Comparison of ENCODE assay signal across 8 cellular contexts in the genomic region with DNA sequence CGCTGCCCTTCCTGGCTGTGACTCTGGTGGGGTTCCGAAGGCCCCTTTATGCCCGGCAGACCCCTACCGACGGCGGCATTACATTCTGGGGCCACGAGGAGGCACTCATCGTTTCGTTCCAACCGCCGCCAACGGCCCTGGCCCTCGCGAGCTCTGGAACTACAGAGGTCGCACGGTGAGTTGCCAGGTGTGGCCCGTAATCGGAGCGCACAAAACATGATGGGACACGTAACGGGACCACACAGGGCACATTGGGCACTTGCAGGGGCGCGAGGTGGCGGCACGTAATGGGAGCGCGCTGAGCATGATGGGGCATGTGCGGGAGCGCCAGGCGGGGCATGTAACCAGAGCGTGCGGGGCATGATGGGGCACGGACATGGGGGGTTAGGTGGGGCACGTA. TPM values are rescaled to one million over a fixed set of nuclear protein-coding genes. Genes with fewer than 3 reads are reported as not detected.
A peak's percentile ranks its signal among the peaks of the same experiment; 100 is the strongest.
DNase-seq lines count a peak whose midpoint lies in the region; ATAC-seq, FAIRE-seq and TF ChIP-seq lines count a peak whose summit lies in the region.
"Not testable (repeated sequence)": the region's sequence is repeated elsewhere in the genome, so short reads cannot be mapped to it uniquely, and the experiment has no call there.

A gene (plus strand): TSS at position 301 of the 400 bp plus-strand sequence. CDS start 3,305 bp downstream, outside the sequence.

- TF ChIP-seq RAD21 in K562 (CRISPR knock-in tag; conservative IDR thresholded peaks at IDR 0.05 in 1 of 2, IDR thresholded peaks at IDR 0.05 in 1 of 2) = not testable (repeated sequence)

- not testable (repeated sequence) for H3K27me3 Mint-ChIP-seq in CD8-positive, alpha-beta T cell (ENCODE audit: low read depth); T-cell; activated CD4-positive, alpha-beta T cell treated with anti-CD3 and anti-CD28 coated beads, Interleukin-2, amount 10 ng/mL, durations not matched to agents 7 days and 5 days; osteocyte (ENCODE audit: unreplicated experiment)

- H3K9me3 ChIP-seq in CD8-positive, alpha-beta T cell (ENCODE audit: low read length); K562 (replicated peaks; ENCODE audit: control insufficient read depth, insufficient read depth, low read depth, low read length); gastroesophageal sphincter; lower lobe of right lung; aorta (ENCODE audit: control insufficient read depth, low read length): not testable (repeated sequence)

- H3K9me3 Mint-ChIP-seq in CD8-positive, alpha-beta T cell; T-cell; activated CD4-positive, alpha-beta T cell treated with anti-CD3 and anti-CD28 coated beads, Interleukin-2, amount 10 ng/mL, durations not matched to agents 7 days and 5 days; osteocyte (ENCODE audit: unreplicated experiment): not testable (repeated sequence)

- H4K20me1 ChIP-seq in K562 (replicated peaks; ENCODE audit: control insufficient read depth, insufficient read depth, low read length) = not testable (repeated sequence)

- CTCF ChIA-PET in CD8-positive, alpha-beta T cell (lab: Charles Lee); T-cell (lab: Charles Lee); activated CD4-positive, alpha-beta T cell treated with anti-CD3 and anti-CD28 coated beads, Interleukin-2, amount 10 ng/mL, durations not matched to agents 7 days and 5 days (lab: Charles Lee); K562 (lab: Yijun Ruan, JAX; ENCODE audit: low intra/inter-chr PET ratio): not testable (repeated sequence)

- not testable (repeated sequence) for H3K4me1 Mint-ChIP-seq in CD8-positive, alpha-beta T cell (ENCODE audit: low read depth); T-cell; activated CD4-positive, alpha-beta T cell treated with anti-CD3 and anti-CD28 coated beads, Interleukin-2, amount 10 ng/mL, durations not matched to agents 7 days and 5 days; osteocyte (ENCODE audit: unreplicated experiment)

- TF ChIP-seq CTCF in CD8-positive, alpha-beta T cell (IDR thresholded peaks at IDR 0.05); K562 (IDR thresholded peaks at IDR 0.05 in 2 of 3, conservative IDR thresholded peaks at IDR 0.05 in 1 of 3; ENCODE audit: insufficient read depth in 2 of 3, low read depth in 1 of 3, low read length in 3 of 3); gastroesophageal sphincter (IDR thresholded peaks at IDR 0.05); lower lobe of right lung (IDR thresholded peaks at IDR 0.05); osteocyte (IDR thresholded peaks at IDR 0.05): not testable (repeated sequence)

- H3K4me3 Mint-ChIP-seq in CD8-positive, alpha-beta T cell; T-cell; activated CD4-positive, alpha-beta T cell treated with anti-CD3 and anti-CD28 coated beads, Interleukin-2, amount 10 ng/mL, durations not matched to agents 7 days and 5 days; osteocyte (ENCODE audit: unreplicated experiment): not testable (repeated sequence)

- not testable (repeated sequence) for H3K27ac Mint-ChIP-seq in CD8-positive, alpha-beta T cell; T-cell; activated CD4-positive, alpha-beta T cell treated with anti-CD3 and anti-CD28 coated beads, Interleukin-2, amount 10 ng/mL, durations not matched to agents 7 days and 5 days; osteocyte (ENCODE audit: unreplicated experiment)

- TF ChIP-seq POLR2A in K562 (conservative IDR thresholded peaks at IDR 0.05); gastroesophageal sphincter (IDR thresholded peaks at IDR 0.05): not testable (repeated sequence)

- 92% methylated on average over 8 of the region's 34 CpGs for WGBS in K562 (ENCODE audit: insufficient coverage, low coverage, missing lambda C conversion rate)
- no CpG with 5 or more reads among the region's 34 CpGs for WGBS in gastroesophageal sphincter (ENCODE audit: low coverage in 1 of 2), 2 donors
- whole genome bisulfite sequencing in aorta, 2 donors = 11 to 27% methylated on average over 11 to 14 of the region's 34 CpGs

- not testable (repeated sequence) for H3K4me1 ChIP-seq in CD8-positive, alpha-beta T cell (ENCODE audit: insufficient read depth, low read length); K562 (replicated peaks in 1 of 2; ENCODE audit: control insufficient read depth in 2 of 2, insufficient read depth in 2 of 2, low read length in 2 of 2); gastroesophageal sphincter; lower lobe of right lung; aorta (ENCODE audit: control insufficient read depth in 1 of 2, insufficient read depth in 2 of 2, low read length in 2 of 2)

- not testable (repeated sequence) for H3K79me2 ChIP-seq in K562 (ENCODE audit: control insufficient read depth, insufficient read depth, low read length)

- ATAC-seq in CD8-positive, alpha-beta T cell; T-cell (replicated peaks in 1 of 4); K562; aorta (ENCODE audit: low FRiP score): not testable (repeated sequence)
- ATAC-seq in gastroesophageal sphincter (peak; percentile 20), lower lobe of right lung (peak; percentile 28 to 38)

- BruUV-seq in K562 (replicated peaks; lab: Mats Ljungman, UMichigan) = not testable (repeated sequence)

- H3K4me3 ChIP-seq in CD8-positive, alpha-beta T cell (ENCODE audit: low read depth, low read length); K562; gastroesophageal sphincter; lower lobe of right lung; aorta (ENCODE audit: low read length in 2 of 2): not testable (repeated sequence)

- in situ Hi-C loops in K562 (cut with MboI) = loop anchor here (25.0 kb wide), 1 partner anchor 1958 kb away; a partner anchor contains a TSS

- POLR2A ChIA-PET in CD8-positive, alpha-beta T cell (lab: Charles Lee); T-cell (lab: Charles Lee); activated CD4-positive, alpha-beta T cell treated with anti-CD3 and anti-CD28 coated beads, Interleukin-2, amount 10 ng/mL, durations not matched to agents 7 days and 5 days (lab: Charles Lee); K562 (lab: Yijun Ruan, JAX): not testable (repeated sequence)

- H3K9ac ChIP-seq in K562 (ENCODE audit: insufficient read depth in 1 of 2, low read depth in 2 of 2, low read length in 2 of 2) = not testable (repeated sequence)

- H3K9me1 ChIP-seq in K562 (ENCODE audit: control insufficient read depth, insufficient read depth, low read length) = not testable (repeated sequence)

- H3K27ac ChIP-seq in CD8-positive, alpha-beta T cell (ENCODE audit: low read depth, low read length); K562 (ENCODE audit: extremely low read depth, low read depth, low read length); gastroesophageal sphincter; lower lobe of right lung; aorta (ENCODE audit: low read depth in 1 of 2, low read length in 2 of 2): not testable (repeated sequence)

- not testable (repeated sequence) for FAIRE-seq in K562 (lab: Jason Lieb, UNC)

- not testable (repeated sequence) for H3K36me3 Mint-ChIP-seq in CD8-positive, alpha-beta T cell; T-cell; activated CD4-positive, alpha-beta T cell treated with anti-CD3 and anti-CD28 coated beads, Interleukin-2, amount 10 ng/mL, durations not matched to agents 7 days and 5 days (ENCODE audit: low read depth); osteocyte (ENCODE audit: unreplicated experiment)

- not testable (repeated sequence) for H3K36me3 ChIP-seq in CD8-positive, alpha-beta T cell (ENCODE audit: insufficient read depth, low read length); K562 (ENCODE audit: control insufficient read depth, insufficient read depth, low read length); gastroesophageal sphincter; lower lobe of right lung; aorta (ENCODE audit: control insufficient read depth in 1 of 2, insufficient read depth in 2 of 2, low read length in 1 of 2)

- intact Hi-C loops in CD8-positive, alpha-beta T cell (cut with DNase I, micrococcal nuclease); K562 (cut with micrococcal nuclease); lower lobe of right lung (cut with DNase I); aorta (cut with DNase I): not testable (repeated sequence)

- not testable (repeated sequence) for H2AFZ ChIP-seq in K562 (ENCODE audit: low read depth, low read length)

- not testable (repeated sequence) for H3K4me2 ChIP-seq in K562 (ENCODE audit: insufficient read depth, low read length)

- not testable (repeated sequence) for TF ChIP-seq EP300 in K562 (IDR thresholded peaks at IDR 0.05; ENCODE audit: low read length); gastroesophageal sphincter (IDR thresholded peaks at IDR 0.05)

- not testable (repeated sequence) for DNase-seq in CD8-positive, alpha-beta T cell; T-cell; activated CD4-positive, alpha-beta T cell treated with anti-CD3 and anti-CD28 coated beads, Interleukin-2, amount 10 ng/mL, durations not matched to agents 7 days and 5 days; K562 (ENCODE audit: extremely low read depth in 1 of 4, low spot score in 3 of 4); lower lobe of right lung
- DNase-seq in osteocyte (ENCODE audit: extremely low spot score, unreplicated experiment) = peak; percentile 30
- peak; percentile 7 to 34 for DNase-seq in aorta

- H3K27me3 ChIP-seq in CD8-positive, alpha-beta T cell (ENCODE audit: insufficient read depth, low read length); K562 (ENCODE audit: control insufficient read depth in 2 of 2, insufficient read depth in 2 of 2, low read length in 2 of 2); gastroesophageal sphincter; lower lobe of right lung (ENCODE audit: low read depth); aorta (ENCODE audit: control insufficient read depth in 1 of 2, insufficient read depth in 2 of 2, low read length in 1 of 2): not testable (repeated sequence)

RNA-seq across cellular contexts. Expression of the gene that starts here (rescaled TPM):
- 10 to 100 TPM; 16.6 to 21.8 TPM for total RNA-seq in CD8-positive, alpha-beta T cell
- total RNA-seq in T-cell (10 to 100 TPM; 20.7 to 45.0 (median 30.1) TPM), K562 (2014; rRNA removed) (0.64 and 1.2 TPM in 2 replicates), K562 (2014; rRNA removed; fragmentation: Illumina TruSeq; extraction: Trizol) (0.04 TPM in 1 of 2 replicates, not detected in the other), K562 (2015; rRNA removed; fragmentation: Illumina TruSeq; extraction: Trizol) (0.41 and 0.80 TPM in 2 replicates), K562 (2021) (1.2 and 1.4 TPM in 2 replicates), gastroesophageal sphincter (1 to 10 TPM in 2 of 4 donors, under 1 TPM in 1, not detected in 1; 0.94 to 5.4 (median 1.5) TPM), lower lobe of right lung (5.6 TPM), osteocyte (3.2 and 7.4 TPM in 2 replicates), aorta (1 to 10 TPM; 2.9 to 8.8 TPM)
- total RNA-seq in activated CD4-positive, alpha-beta T cell treated with anti-CD3 and anti-CD28 coated beads, Interleukin-2, amount 10 ng/mL, durations not matched to agents 7 days and 5 days = 10 to 100 TPM; 12.4 to 13.1 TPM
- total RNA-seq in K562 (2011; cell fraction: chromatin; rRNA removed; ENCODE audit: low replicate concordance) = 1.1 and 4.1 TPM in 2 replicates
- 2.1 and 3.0 TPM in 2 replicates for total RNA-seq in K562 (2011; cell fraction: nucleolus; rRNA removed)
- 1.9 and 2.1 TPM in 2 replicates for total RNA-seq in K562 (2011; cell fraction: nucleoplasm; rRNA removed)
- polyA plus RNA-seq in K562 (2011; rRNA removed) (0.30 TPM in 1 of 2 replicates, not detected in the other), K562 (2014; fragmentation: Illumina TruSeq; extraction: Trizol) (0.15 TPM in 1 of 2 replicates, not detected in the other), K562 (2014; fragmentation: Nextera tagmentation; extraction: Ambion mirVana) (not detected), K562 (2014; rRNA removed) (0.28 and 0.90 TPM in 2 replicates), aorta (1 to 10 TPM in 1 of 2 donors, not detected in 1; 4.2 TPM)
- polyA plus RNA-seq in K562 (2011; cell fraction: cytosol; rRNA removed) = 0.03 and 0.42 TPM in 2 replicates
- polyA plus RNA-seq in K562 (2011; cell fraction: nucleus; rRNA removed) = 1.8 and 4.8 TPM in 2 replicates
- 0.52 and 4.5 TPM in 2 replicates for polyA plus RNA-seq in K562 (2012)
- 0.14 TPM in 1 of 2 replicates, not detected in the other for polyA minus RNA-seq in K562 (2011; rRNA and poly(A)+ RNA removed)
- not detected in 2 replicates for polyA minus RNA-seq in K562 (2011; cell fraction: cytosol; rRNA and poly(A)+ RNA removed)
- 0.40 and 0.44 TPM in 2 replicates for polyA minus RNA-seq in K562 (2011; cell fraction: nucleus; rRNA and poly(A)+ RNA removed)
